Comparison of ENCODE assay signal across 8 cellular contexts in genomic region chr17:58514795-58515157, GRCh38. TPM values are rescaled to one million over a fixed set of nuclear protein-coding genes. Genes with fewer than 3 reads are reported as not detected.
DNase-seq lines count a peak whose midpoint lies in the region; ATAC-seq, FAIRE-seq and TF ChIP-seq lines count a peak whose summit lies in the region.

No MANE protein-coding gene starts in this region.

- TF ChIP-seq CTCF in Peyer's patch (IDR thresholded peaks at IDR 0.05) (no peak), epithelial cell of esophagus (IDR thresholded peaks at IDR 0.05; ENCODE audit: insufficient read depth, low read depth, low read length, missing control alignments) (no peak), ovary (IDR thresholded peaks at IDR 0.05) (no peak)

- TF ChIP-seq POLR2A in Peyer's patch (IDR thresholded peaks at IDR 0.05) (peak in 1 of 2 donors; percentile 13), ovary (IDR thresholded peaks at IDR 0.05) (no peak), H54 (IDR thresholded peaks at IDR 0.05; ENCODE audit: low read depth, low read length) (no peak)

- H3K4me3 Mint-ChIP-seq in CD4-positive, alpha-beta memory T cell, result peak overlapping the region; percentile 55 to 88 (median 78)

- CTCF ChIA-PET in CD4-positive, alpha-beta memory T cell (lab: Charles Lee; ENCODE audit: partially characterized antibody), result interaction anchor here (0.6 to 2.4 kb wide), 11 partner anchors 8 to 640 kb away, joined by 3 to 9 read pairs (median 3); partner anchors contain the start of genes HSF5 and SKA2

- peaks cover 51% of the 10 kb centered on the region for H3K4me1 ChIP-seq in CD4-positive, alpha-beta memory T cell (ENCODE audit: insufficient read depth, low read length)
- H3K4me1 ChIP-seq in Peyer's patch, result peaks cover 0 to 40% (median 8%) of the 10 kb centered on the region in 4 donors
- peaks cover 14% of the 10 kb centered on the region for H3K4me1 ChIP-seq in ovary (ENCODE audit: insufficient read depth)

- H3K27ac ChIP-seq in CD4-positive, alpha-beta memory T cell (ENCODE audit: low read depth, low read length), result peak overlapping the region; percentile 36
- H3K27ac ChIP-seq in Peyer's patch (peak overlapping the region; percentile 59 to 98 (median 74)), ovary (peak overlapping the region; percentile 45 to 79)

- ATAC-seq in GM21528 (IDR thresholded peaks at IDR 0.05; ENCODE audit: low FRiP score, unreplicated experiment) (no peak), GM18498 (IDR thresholded peaks at IDR 0.05; ENCODE audit: unreplicated experiment) (no peak)

- POLR2A ChIA-PET in CD4-positive, alpha-beta memory T cell (lab: Charles Lee; ENCODE audit: partially characterized antibody), result interaction anchor here (0.7 to 2.9 kb wide), 11 partner anchors 17 to 592 kb away, joined by 3 to 11 read pairs (median 5); partner anchors contain the start of genes HSF5, SUPT4H1 and TRIM37

- peaks cover 0 to 2% (median 0%) of the 10 kb centered on the region in 8 donors for H3K9me3 Mint-ChIP-seq in CD4-positive, alpha-beta memory T cell

- H3K4me1 Mint-ChIP-seq in CD4-positive, alpha-beta memory T cell, result peaks cover 34 to 74% (median 49%) of the 10 kb centered on the region in 4 donors

- TF ChIP-seq EP300 in ovary (IDR thresholded peaks at IDR 0.05), result no peak

- H3K4me3 ChIP-seq in CD4-positive, alpha-beta memory T cell (ENCODE audit: low read length in 2 of 2), result no peak overlapping the region
- peak overlapping the region; percentile 60 to 94 (median 76) for H3K4me3 ChIP-seq in Peyer's patch
- H3K4me3 ChIP-seq in epithelial cell of esophagus (ENCODE audit: low read length), result peak overlapping the region; percentile 85
- peak overlapping the region; percentile 47 for H3K4me3 ChIP-seq in ovary

- peak overlapping the region; percentile 78 to 98 (median 87) for H3K27ac Mint-ChIP-seq in CD4-positive, alpha-beta memory T cell

- no peaks in the 10 kb centered on the region for H3K27me3 ChIP-seq in CD4-positive, alpha-beta memory T cell (ENCODE audit: insufficient read depth, low read length)
- H3K27me3 ChIP-seq in Peyer's patch (no peaks in the 10 kb centered on the region), ovary (no peaks in the 10 kb centered on the region)

- no peak for FAIRE-seq in H54 (lab: Jason Lieb, UNC)

- H3K36me3 Mint-ChIP-seq in CD4-positive, alpha-beta memory T cell, result peaks cover 20 to 48% of the 10 kb centered on the region in 2 donors

- no peaks in the 10 kb centered on the region for H3K9me3 ChIP-seq in CD4-positive, alpha-beta memory T cell (ENCODE audit: control insufficient read depth in 1 of 2, low read length in 2 of 2)
- H3K9me3 ChIP-seq in Peyer's patch, result no peaks in the 10 kb centered on the region
- no peaks in the 10 kb centered on the region for H3K9me3 ChIP-seq in ovary

- peaks cover 0 to 2% of the 10 kb centered on the region in 2 donors for H3K27me3 Mint-ChIP-seq in CD4-positive, alpha-beta memory T cell

- H3K36me3 ChIP-seq in CD4-positive, alpha-beta memory T cell (ENCODE audit: insufficient read depth, low read length), result peaks cover 20% of the 10 kb centered on the region
- H3K36me3 ChIP-seq in Peyer's patch (peaks cover 0 to 32% (median 0%) of the 10 kb centered on the region in 3 donors), ovary (no peaks in the 10 kb centered on the region)

- intact Hi-C loops in CD4-positive, alpha-beta memory T cell (cut with micrococcal nuclease), result loop anchor here (5.0 to 10.0 kb wide), 4 partner anchors 1103 to 1682 kb away; partner anchors contain the start of genes AKAP1, C17orf67, CLTC and DGKE
- intact Hi-C loops in ovary (cut with DNase I), result loop anchor here in 3 of 4 donors (5.0 to 10.0 kb wide), 4 partner anchors 118 to 1193 kb away; partner anchors contain the start of genes PTRH2 (in 1 of the 3) and VMP1 (in 1 of the 3)

- 15% methylated on average over 11 of the region's 11 CpGs for WGBS in ovary, 3 donors

- DNase-seq in CD4-positive, alpha-beta memory T cell, result no peak
- DNase-seq in Peyer's patch (no peak), epithelial cell of esophagus (ENCODE audit: low read depth) (no peak), ovary (no peak), NCI-H748 treated with DMSO at 0.1 percent for 48 hours (lab: John Stamatoyannopoulos, UW) (no peak), H54 (ENCODE audit: insufficient read length, low spot score) (no peak)

RNA-seq across cellular contexts. Expression of gene MTMR4, which starts 0.3 kb away (rescaled TPM):
- total RNA-seq in CD4-positive, alpha-beta memory T cell, result 10 to 100 TPM; 60.4 to 65.7 TPM
- 10 to 100 TPM; 17.5 to 23.5 TPM for polyA plus RNA-seq in CD4-positive, alpha-beta memory T cell
- total RNA-seq in Peyer's patch (100 to 1,000 TPM in 2 of 4 donors, 10 to 100 TPM in 2; 46.2 to 129 (median 105) TPM), ovary (10 to 100 TPM; 23.8 to 60.1 (median 27.7) TPM)
- 10 to 100 TPM; 14.5 to 28.7 TPM for polyA plus RNA-seq in ovary

RNA-seq across cellular contexts. Expression of gene HSF5, which starts 26.6 kb away (rescaled TPM):
- total RNA-seq in CD4-positive, alpha-beta memory T cell, result 1 to 10 TPM; 2.1 to 2.4 TPM
- polyA plus RNA-seq in CD4-positive, alpha-beta memory T cell, result 1 to 10 TPM in 1 of 2 donors, under 1 TPM in 1; 0.84 to 1.4 TPM
- total RNA-seq in Peyer's patch (under 1 TPM in 2 of 4 donors, not detected in 2; 0.28 to 0.83 TPM), ovary (not detected)
- polyA plus RNA-seq in ovary, result under 1 TPM; 0.05 TPM

Comparison
In these comparisons a context has a peak if more than half of its experiments do, and no peak if none do; other contexts are left out.
1. H3K4me3 ChIP-seq: peak in Peyer's patch (4 of 4), epithelial cell of esophagus (single experiment) and ovary (single experiment); none in CD4-positive, alpha-beta memory T cell (0 of 2).
2. Peak in every context shown above with its lines, with median percentiles within 50 percentile points of each other: H3K27ac ChIP-seq.